Comparison of ENCODE assay signal across 23 cellular contexts in the genomic region with DNA sequence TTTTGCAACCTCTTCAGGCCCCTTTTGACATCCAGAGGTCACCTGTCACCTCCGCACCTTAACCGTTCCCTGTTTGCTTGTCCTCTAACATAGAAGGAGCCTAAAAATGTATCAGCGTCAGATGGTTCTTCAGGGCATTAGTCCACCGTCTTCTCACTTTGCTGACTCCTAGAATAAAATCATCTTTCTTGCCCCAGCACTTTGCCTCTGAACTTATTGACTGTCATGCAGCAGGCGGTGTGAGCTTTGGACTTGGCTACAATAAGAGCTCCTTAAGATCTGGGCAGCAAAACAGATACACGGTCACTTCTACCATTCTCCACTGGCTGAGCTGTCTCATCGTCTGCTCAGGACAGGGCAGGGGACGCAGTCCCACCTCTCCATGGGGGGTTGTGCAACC.
"Had no signal": no experiment of that assay in that cellular context is flagged by ENCODE, and none has a peak within 500 bp of the region (broad histone marks: within the 10 kb centered on the region; RNA-seq: fewer than 3 reads in every experiment).

No MANE protein-coding gene starts in this region.

- H3K36me3 Mint-ChIP-seq: immature natural killer cell; natural killer cell treated with Interleukin-12 subunit alpha and Interleukin-12 subunit beta and Interleukin-15 and Interleukin-18, amount 100 ng/mL, for 72 hours; stimulated activated naive B cell treated with anti-CD40 and anti-IgM and Interleukin-4, amounts not matched to agents 10 μg/mL and 1 μg/mL and 100 μg/mL, for 72 hours had no signal

- H3K4me3 ChIP-seq: gastroesophageal sphincter, heart right ventricle, lower lobe of right lung, prostate gland, sigmoid colon, thoracic aorta, tibial nerve, upper lobe of left lung had no signal

- H3K27ac Mint-ChIP-seq: immature natural killer cell; natural killer cell treated with Interleukin-12 subunit alpha and Interleukin-12 subunit beta and Interleukin-15 and Interleukin-18, amount 100 ng/mL, for 72 hours; stimulated activated naive B cell treated with anti-CD40 and anti-IgM and Interleukin-4, amounts not matched to agents 10 μg/mL and 1 μg/mL and 100 μg/mL, for 72 hours; stimulated activated naive CD8-positive, alpha-beta T cell treated with anti-CD3 and anti-CD28 coated beads, Interleukin-15, Interleukin-2, amounts not matched to agents 100 ng/mL and 50 ng/mL, for 24 hours had no signal

- H3K27ac ChIP-seq: epithelial cell of prostate, foreskin keratinocyte, gastroesophageal sphincter, heart right ventricle, lower lobe of right lung, prostate gland, sigmoid colon, thoracic aorta, tibial nerve, upper lobe of left lung had no signal

- H3K4me1 ChIP-seq: foreskin keratinocyte, gastroesophageal sphincter, heart right ventricle, lower lobe of right lung, prostate gland, sigmoid colon, tibial nerve, upper lobe of left lung had no signal

- H3K27me3 Mint-ChIP-seq: stimulated activated naive CD8-positive, alpha-beta T cell treated with anti-CD3 and anti-CD28 coated beads, Interleukin-15, Interleukin-2, amounts not matched to agents 100 ng/mL and 50 ng/mL, for 24 hours had no signal

- H3K4me3 Mint-ChIP-seq: immature natural killer cell; natural killer cell treated with Interleukin-12 subunit alpha and Interleukin-12 subunit beta and Interleukin-15 and Interleukin-18, amount 100 ng/mL, for 72 hours; neural crest cell; stimulated activated naive B cell treated with anti-CD40 and anti-IgM and Interleukin-4, amounts not matched to agents 10 μg/mL and 1 μg/mL and 100 μg/mL, for 72 hours; stimulated activated naive CD8-positive, alpha-beta T cell treated with anti-CD3 and anti-CD28 coated beads, Interleukin-15, Interleukin-2, amounts not matched to agents 100 ng/mL and 50 ng/mL, for 24 hours had no signal

- DNase-seq: cerebellar nuclear complex; cortex of kidney; effector CD4-positive, alpha-beta T cell; foreskin keratinocyte; heart right ventricle; hypothalamus; immature natural killer cell; left ventricle myocardium superior; lower lobe of right lung; right cardiac atrium; sigmoid colon; stimulated activated CD4-positive, alpha-beta T cell treated with anti-CD3 and anti-CD28 coated beads, Interleukin-15, amount 100 ng/mL, for 24 hours; stimulated activated CD4-positive, alpha-beta T cell treated with anti-CD3 and anti-CD28 coated beads, Interleukin-2, amount 100 ng/mL, for 48 hours; stimulated activated naive B cell treated with anti-CD40 and anti-IgM and Interleukin-4, amounts not matched to agents 10 μg/mL and 1 μg/mL and 100 μg/mL, for 72 hours; upper lobe of left lung had no signal

- H3K36me3 ChIP-seq: gastroesophageal sphincter, heart right ventricle, lower lobe of right lung, prostate gland, sigmoid colon, thoracic aorta, tibial nerve, upper lobe of left lung had no signal

- H3K9me3 Mint-ChIP-seq: immature natural killer cell; natural killer cell treated with Interleukin-12 subunit alpha and Interleukin-12 subunit beta and Interleukin-15 and Interleukin-18, amount 100 ng/mL, for 72 hours; stimulated activated naive CD8-positive, alpha-beta T cell treated with anti-CD3 and anti-CD28 coated beads, Interleukin-15, Interleukin-2, amounts not matched to agents 100 ng/mL and 50 ng/mL, for 24 hours had no signal

- H3K4me1 Mint-ChIP-seq: immature natural killer cell; neural crest cell; stimulated activated naive B cell treated with anti-CD40 and anti-IgM and Interleukin-4, amounts not matched to agents 10 μg/mL and 1 μg/mL and 100 μg/mL, for 72 hours had no signal

- H3K9me3 ChIP-seq: lower lobe of right lung, prostate gland, sigmoid colon, thoracic aorta had no signal

- H3K27me3 ChIP-seq: foreskin keratinocyte, sigmoid colon, tibial nerve, upper lobe of left lung had no signal
